1 cellular context compared by ENCODE assay signal in the genomic region with DNA sequence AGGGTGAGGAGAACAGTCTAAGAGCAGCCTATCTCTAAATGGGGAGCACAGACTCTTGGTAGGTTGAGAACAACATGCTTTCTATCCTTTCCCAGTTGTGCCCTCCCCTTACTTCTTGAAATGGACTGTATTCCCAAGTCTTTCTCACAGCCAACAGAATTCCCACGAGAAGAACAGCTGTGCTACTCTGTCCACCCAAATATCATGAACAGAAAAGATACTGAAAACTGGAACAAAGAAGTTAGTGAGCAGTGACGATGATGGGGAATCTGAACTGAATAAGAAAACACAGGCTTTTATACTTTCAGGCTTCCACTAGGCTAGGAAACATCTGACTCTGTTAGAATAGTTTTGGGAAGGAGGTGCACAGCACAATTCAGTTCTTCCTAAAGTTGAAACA.
TF ChIP-seq lines count a peak whose summit lies in the region.

No MANE protein-coding gene starts in this region.

TF ChIP-seq in HepG2, 621 proteins besides CTCF, POLR2A, EP300 and RAD21:
- TF ChIP-seq CENPX (CRISPR knock-in tag; IDR thresholded peaks at IDR 0.05) (no peak), TP53 (CRISPR knock-in tag; conservative IDR thresholded peaks at IDR 0.05) (no peak), FUBP1 (CRISPR knock-in tag; IDR thresholded peaks at IDR 0.05; ENCODE audit: borderline replicate concordance) (no peak), SP4 (CRISPR knock-in tag; IDR thresholded peaks at IDR 0.05) (no peak), ZNF468 (CRISPR knock-in tag; IDR thresholded peaks at IDR 0.05) (no peak), ZBTB20 (CRISPR knock-in tag; IDR thresholded peaks at IDR 0.05; ENCODE audit: borderline replicate concordance, low read depth) (no peak), MAFK (conservative IDR thresholded peaks at IDR 0.05 in 1 of 2, IDR thresholded peaks at IDR 0.05 in 1 of 2; ENCODE audit: low read length in 2 of 2) (no peak)
- TF ChIP-seq, protein P1, sequence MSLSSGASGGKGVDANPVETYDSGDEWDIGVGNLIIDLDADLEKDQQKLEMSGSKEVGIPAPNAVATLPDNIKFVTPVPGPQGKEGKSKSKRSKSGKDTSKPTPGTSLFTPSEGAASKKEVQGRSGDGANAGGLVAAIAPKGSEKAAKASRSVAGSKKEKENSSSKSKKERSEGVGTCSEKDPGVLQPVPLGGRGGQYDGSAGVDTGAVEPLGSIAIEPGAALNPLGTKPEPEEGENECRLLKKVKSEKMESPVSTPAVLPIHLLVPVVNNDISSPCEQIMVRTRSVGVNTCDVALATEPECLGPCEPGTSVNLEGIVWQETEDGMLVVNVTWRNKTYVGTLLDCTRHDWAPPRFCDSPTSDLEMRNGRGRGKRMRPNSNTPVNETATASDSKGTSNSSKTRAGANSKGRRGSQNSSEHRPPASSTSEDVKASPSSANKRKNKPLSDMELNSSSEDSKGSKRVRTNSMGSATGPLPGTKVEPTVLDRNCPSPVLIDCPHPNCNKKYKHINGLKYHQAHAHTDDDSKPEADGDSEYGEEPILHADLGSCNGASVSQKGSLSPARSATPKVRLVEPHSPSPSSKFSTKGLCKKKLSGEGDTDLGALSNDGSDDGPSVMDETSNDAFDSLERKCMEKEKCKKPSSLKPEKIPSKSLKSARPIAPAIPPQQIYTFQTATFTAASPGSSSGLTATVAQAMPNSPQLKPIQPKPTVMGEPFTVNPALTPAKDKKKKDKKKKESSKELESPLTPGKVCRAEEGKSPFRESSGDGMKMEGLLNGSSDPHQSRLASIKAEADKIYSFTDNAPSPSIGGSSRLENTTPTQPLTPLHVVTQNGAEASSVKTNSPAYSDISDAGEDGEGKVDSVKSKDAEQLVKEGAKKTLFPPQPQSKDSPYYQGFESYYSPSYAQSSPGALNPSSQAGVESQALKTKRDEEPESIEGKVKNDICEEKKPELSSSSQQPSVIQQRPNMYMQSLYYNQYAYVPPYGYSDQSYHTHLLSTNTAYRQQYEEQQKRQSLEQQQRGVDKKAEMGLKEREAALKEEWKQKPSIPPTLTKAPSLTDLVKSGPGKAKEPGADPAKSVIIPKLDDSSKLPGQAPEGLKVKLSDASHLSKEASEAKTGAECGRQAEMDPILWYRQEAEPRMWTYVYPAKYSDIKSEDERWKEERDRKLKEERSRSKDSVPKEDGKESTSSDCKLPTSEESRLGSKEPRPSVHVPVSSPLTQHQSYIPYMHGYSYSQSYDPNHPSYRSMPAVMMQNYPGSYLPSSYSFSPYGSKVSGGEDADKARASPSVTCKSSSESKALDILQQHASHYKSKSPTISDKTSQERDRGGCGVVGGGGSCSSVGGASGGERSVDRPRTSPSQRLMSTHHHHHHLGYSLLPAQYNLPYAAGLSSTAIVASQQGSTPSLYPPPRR (CRISPR knock-in tag; IDR thresholded peaks at IDR 0.05; ENCODE audit: borderline replicate concordance), result no peak
- TF ChIP-seq, protein P2, sequence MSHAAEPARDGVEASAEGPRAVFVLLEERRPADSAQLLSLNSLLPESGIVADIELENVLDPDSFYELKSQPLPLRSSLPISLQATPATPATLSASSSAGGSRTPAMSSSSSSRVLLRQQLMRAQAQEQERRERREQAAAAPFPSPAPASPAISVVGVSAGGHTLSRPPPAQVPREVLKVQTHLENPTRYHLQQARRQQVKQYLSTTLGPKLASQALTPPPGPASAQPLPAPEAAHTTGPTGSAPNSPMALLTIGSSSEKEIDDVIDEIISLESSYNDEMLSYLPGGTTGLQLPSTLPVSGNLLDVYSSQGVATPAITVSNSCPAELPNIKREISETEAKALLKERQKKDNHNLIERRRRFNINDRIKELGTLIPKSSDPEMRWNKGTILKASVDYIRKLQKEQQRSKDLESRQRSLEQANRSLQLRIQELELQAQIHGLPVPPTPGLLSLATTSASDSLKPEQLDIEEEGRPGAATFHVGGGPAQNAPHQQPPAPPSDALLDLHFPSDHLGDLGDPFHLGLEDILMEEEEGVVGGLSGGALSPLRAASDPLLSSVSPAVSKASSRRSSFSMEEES (CRISPR knock-in tag; IDR thresholded peaks at IDR 0.05), result no peak
- TF ChIP-seq, protein P3, sequence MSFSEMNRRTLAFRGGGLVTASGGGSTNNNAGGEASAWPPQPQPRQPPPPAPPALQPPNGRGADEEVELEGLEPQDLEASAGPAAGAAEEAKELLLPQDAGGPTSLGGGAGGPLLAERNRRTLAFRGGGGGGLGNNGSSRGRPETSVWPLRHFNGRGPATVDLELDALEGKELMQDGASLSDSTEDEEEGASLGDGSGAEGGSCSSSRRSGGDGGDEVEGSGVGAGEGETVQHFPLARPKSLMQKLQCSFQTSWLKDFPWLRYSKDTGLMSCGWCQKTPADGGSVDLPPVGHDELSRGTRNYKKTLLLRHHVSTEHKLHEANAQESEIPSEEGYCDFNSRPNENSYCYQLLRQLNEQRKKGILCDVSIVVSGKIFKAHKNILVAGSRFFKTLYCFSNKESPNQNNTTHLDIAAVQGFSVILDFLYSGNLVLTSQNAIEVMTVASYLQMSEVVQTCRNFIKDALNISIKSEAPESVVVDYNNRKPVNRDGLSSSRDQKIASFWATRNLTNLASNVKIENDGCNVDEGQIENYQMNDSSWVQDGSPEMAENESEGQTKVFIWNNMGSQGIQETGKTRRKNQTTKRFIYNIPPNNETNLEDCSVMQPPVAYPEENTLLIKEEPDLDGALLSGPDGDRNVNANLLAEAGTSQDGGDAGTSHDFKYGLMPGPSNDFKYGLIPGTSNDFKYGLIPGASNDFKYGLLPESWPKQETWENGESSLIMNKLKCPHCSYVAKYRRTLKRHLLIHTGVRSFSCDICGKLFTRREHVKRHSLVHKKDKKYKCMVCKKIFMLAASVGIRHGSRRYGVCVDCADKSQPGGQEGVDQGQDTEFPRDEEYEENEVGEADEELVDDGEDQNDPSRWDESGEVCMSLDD (CRISPR knock-in tag; IDR thresholded peaks at IDR 0.05; ENCODE audit: borderline replicate concordance), result no peak
TF ChIP-seq in HepG2: peak in this region for 0.
